Comparison of ENCODE assay signal across 18 cellular contexts in genomic region chr7:66454600-66455225, GRCh38.
DNase-seq lines count a peak whose midpoint lies in the region; ATAC-seq and TF ChIP-seq lines count a peak whose summit lies in the region.
"Had no signal": no experiment of that assay in that cellular context is flagged by ENCODE, and none has a peak within 500 bp of the region (broad histone marks: within the 10 kb centered on the region; RNA-seq: fewer than 3 reads in every experiment).

No MANE protein-coding gene starts in this region.

- H3K4me3 ChIP-seq in Loucy (ENCODE audit: low read length, poor library complexity, severe bottlenecking) = no peak overlapping the region
- H3K4me3 ChIP-seq: GM23338, suprapubic skin had no signal

- H3K27me3 ChIP-seq in Loucy (ENCODE audit: insufficient read depth, low read length, poor library complexity, severe bottlenecking) = no peaks in the 10 kb centered on the region
- H3K27me3 ChIP-seq: brain microvascular endothelial cell, suprapubic skin had no signal

- H3K27ac Mint-ChIP-seq in activated naive CD8-positive, alpha-beta T cell treated with anti-CD3 and anti-CD28 coated beads, Interleukin-2, amount 50 U/mL, for 24 hours = peak overlapping the region; percentile 56
- H3K27ac Mint-ChIP-seq: GM23338, HFFc6 had no signal

- no peaks in the 10 kb centered on the region for H3F3A ChIP-seq in Loucy (ENCODE audit: low read depth)

- H3K27me3 Mint-ChIP-seq in activated naive CD8-positive, alpha-beta T cell treated with anti-CD3 and anti-CD28 coated beads, Interleukin-2, amount 50 U/mL, for 24 hours = no peaks in the 10 kb centered on the region

- no peak overlapping the region for H3K4me3 Mint-ChIP-seq in activated naive CD8-positive, alpha-beta T cell treated with anti-CD3 and anti-CD28 coated beads, Interleukin-2, amount 50 U/mL, for 24 hours
- H3K4me3 Mint-ChIP-seq: GM23338, HFFc6 had no signal

- H4K20me1 ChIP-seq in Loucy (ENCODE audit: insufficient read depth, low read length, poor library complexity, severe bottlenecking) = no peaks in the 10 kb centered on the region

- no peaks in the 10 kb centered on the region for H3K36me3 ChIP-seq in Loucy (ENCODE audit: insufficient read depth, low read length)
- H3K36me3 ChIP-seq: brain microvascular endothelial cell, suprapubic skin had no signal

- H3K9me3 ChIP-seq in Loucy (ENCODE audit: insufficient read depth, low read depth, low read length) = no peaks in the 10 kb centered on the region
- H3K9me3 ChIP-seq: SK-N-SH, suprapubic skin had no signal

- H3K9ac ChIP-seq in Loucy (ENCODE audit: low read depth, low read length, poor library complexity, severe bottlenecking) = no peak overlapping the region
- H3K9ac ChIP-seq: SK-N-SH had no signal

- H3K4me1 Mint-ChIP-seq in activated naive CD8-positive, alpha-beta T cell treated with anti-CD3 and anti-CD28 coated beads, Interleukin-2, amount 50 U/mL, for 24 hours = peaks cover 26% of the 10 kb centered on the region
- H3K4me1 Mint-ChIP-seq: GM23338 had no signal

- no peaks in the 10 kb centered on the region for H3K9me3 Mint-ChIP-seq in activated naive CD8-positive, alpha-beta T cell treated with anti-CD3 and anti-CD28 coated beads, Interleukin-2, amount 50 U/mL, for 24 hours
- H3K9me3 Mint-ChIP-seq: GM23338, HFFc6 had no signal

- H3K4me1 ChIP-seq in Loucy (ENCODE audit: insufficient read depth, low read length, poor library complexity, severe bottlenecking) = peaks cover 20% of the 10 kb centered on the region
- H3K4me1 ChIP-seq: suprapubic skin had no signal

- no peaks in the 10 kb centered on the region for H3K9me2 ChIP-seq in Loucy (replicated peaks; ENCODE audit: low read depth, low read length)
- H3K9me2 ChIP-seq: SK-N-SH had no signal

- ATAC-seq in activated naive CD8-positive, alpha-beta T cell treated with anti-CD3 and anti-CD28 coated beads, Interleukin-2, amount 50 U/mL, for 24 hours = peak; percentile 75
- no peak for ATAC-seq in HG02571 (IDR thresholded peaks at IDR 0.05; ENCODE audit: unreplicated experiment)
- ATAC-seq: GM23338 had no signal

- H3K4me2 ChIP-seq in Loucy (ENCODE audit: low read depth, low read length, poor library complexity, severe bottlenecking) = no peak overlapping the region
- H3K4me2 ChIP-seq: GM23338, SK-N-SH had no signal

- H3K36me3 Mint-ChIP-seq in activated naive CD8-positive, alpha-beta T cell treated with anti-CD3 and anti-CD28 coated beads, Interleukin-2, amount 50 U/mL, for 24 hours (ENCODE audit: low read depth) = no peaks in the 10 kb centered on the region

- H3K79me2 ChIP-seq in Loucy (ENCODE audit: insufficient read depth, low read length) = no peaks in the 10 kb centered on the region

- no peak for TF ChIP-seq CTCF in Loucy (conservative IDR thresholded peaks at IDR 0.05; ENCODE audit: low read length)

- DNase-seq in SKM-1 treated with dmso at 0.1 percent for 144 hours (lab: John Stamatoyannopoulos, UW; ENCODE audit: unreplicated experiment) (peak; percentile 13), SKM-1 (lab: John Stamatoyannopoulos, UW; ENCODE audit: unreplicated experiment) (no peak), AML-193 (lab: John Stamatoyannopoulos, UW) (peak; percentile 20 to 31), kidney tubule cell (ENCODE audit: low spot score) (no peak), HUDEP-2 (lab: John Stamatoyannopoulos, UW; ENCODE audit: unreplicated experiment in 76 of 76) (no peak)
- no peak for DNase-seq in activated naive CD8-positive, alpha-beta T cell treated with anti-CD3 and anti-CD28 coated beads, Interleukin-2, amount 50 U/mL, for 24 hours
- DNase-seq: brain microvascular endothelial cell, HFFc6, kidney glomerular epithelial cell, NCI-H1092 treated with DMSO at 0.1 percent for 48 hours, NCI-H2029, NCI-H226, NCI-H748 treated with DMSO at 0.1 percent for 48 hours, SK-N-SH had no signal

- H2AFZ ChIP-seq in Loucy (ENCODE audit: low read length) = peak overlapping the region; percentile 56; the same call in 1 of the 2 replicates
- H2AFZ ChIP-seq: GM23338 had no signal

Comparison
In these comparisons a context has a peak if more than half of its experiments do, and no peak if none do; other contexts are left out.
1. DNase-seq: peak in SKM-1 treated with dmso at 0.1 percent for 144 hours (single experiment) and AML-193 (2 of 2); none in SKM-1 (single experiment), activated naive CD8-positive, alpha-beta T cell treated with anti-CD3 and anti-CD28 coated beads, Interleukin-2, amount 50 U/mL, for 24 hours (single experiment), kidney tubule cell (single experiment) and HUDEP-2 (0 of 76).